18 cellular contexts compared by ENCODE assay signal in genomic region chr11:58770627-58771457, GRCh38. TPM values are rescaled to one million over a fixed set of nuclear protein-coding genes. Genes with fewer than 3 reads are reported as not detected.
DNase-seq lines count a peak whose midpoint lies in the region; FAIRE-seq and TF ChIP-seq lines count a peak whose summit lies in the region.
"Had no signal": no experiment of that assay in that cellular context is flagged by ENCODE, and none has a peak within 500 bp of the region (broad histone marks: within the 10 kb centered on the region; RNA-seq: fewer than 3 reads in every experiment).

No MANE protein-coding gene starts in this region.

- H3K4me3 Mint-ChIP-seq in Calu3 (ENCODE audit: low read depth, unreplicated experiment) (no peak overlapping the region), HFFc6 (peak overlapping the region; percentile 12)
- H3K4me3 Mint-ChIP-seq: natural killer cell, WTC11 had no signal

- no peaks in the 10 kb centered on the region for H3K36me3 ChIP-seq in keratinocyte (ENCODE audit: control insufficient read depth in 2 of 2, extremely low read depth in 1 of 2, insufficient read depth in 2 of 2, low read length in 2 of 2)
- H3K36me3 ChIP-seq: heart left ventricle, tibial artery had no signal

- H3K36me3 Mint-ChIP-seq in Calu3 (ENCODE audit: insufficient read depth, unreplicated experiment) (peaks cover 10% of the 10 kb centered on the region), HFFc6 (ENCODE audit: low read depth) (no peaks in the 10 kb centered on the region)
- H3K36me3 Mint-ChIP-seq: natural killer cell had no signal

- H3K4me3 ChIP-seq in keratinocyte (ENCODE audit: control insufficient read depth in 2 of 3, extremely low read depth in 1 of 3, insufficient read depth in 2 of 3, low read depth in 1 of 3, low read length in 3 of 3), result no peak overlapping the region
- H3K4me3 ChIP-seq: heart left ventricle, tibial artery had no signal

- dilution Hi-C loops in keratinocyte (cut with MboI; ENCODE audit: extremely low pct_ligation_motif_present, low sequenced_read_pairs), result no loop called here

- H3K27ac ChIP-seq in keratinocyte (ENCODE audit: control insufficient read depth, insufficient read depth, low read length), result peak overlapping the region; percentile 73
- H3K27ac ChIP-seq: heart left ventricle, tibial artery had no signal

- CTCF ChIA-PET in Calu3 (lab: Charles Lee) (no interaction called here), HEK293T (lab: Yijun Ruan, JAX) (no interaction called here)

- POLR2A ChIA-PET in HEK293T (lab: Yijun Ruan, JAX), result no interaction called here

- DNase-seq in Calu3 (peak; percentile 24), HFFc6 (peak; percentile 42), T1000 (lab: John Stamatoyannopoulos, UW) (peak; percentile 43), keratinocyte (ENCODE audit: low read depth, low spot score) (peak; percentile 76), GOT3 (lab: John Stamatoyannopoulos, UW) (no peak), middle frontal gyrus (ENCODE audit: extremely low spot score, low spot score) (no peak), SIG-M5 treated with dmso at 0.1 percent for 504 hours (lab: John Stamatoyannopoulos, UW; ENCODE audit: unreplicated experiment) (no peak), HEK293T (ENCODE audit: extremely low spot score) (no peak)
- DNase-seq: activated T-cell treated with anti-CD3 and anti-CD28 coated beads, Interleukin-2, amount 50 U/mL, for 1 hour; COR-L47; effector CD8-positive, alpha-beta T cell; heart left ventricle; natural killer cell; NCI-H524 treated with DMSO at 0.1 percent for 48 hours; right cardiac atrium; SIG-M5; tibial artery had no signal

- BruUV-seq in Calu3 (replicated peaks; lab: Mats Ljungman, UMichigan), result no TSS peak

- H3K79me2 ChIP-seq in keratinocyte (ENCODE audit: control insufficient read depth, insufficient read depth, low read length), result no peaks in the 10 kb centered on the region

- H3K9me3 Mint-ChIP-seq in Calu3 (ENCODE audit: low read depth, unreplicated experiment) (no peaks in the 10 kb centered on the region), HFFc6 (no peaks in the 10 kb centered on the region)
- H3K9me3 Mint-ChIP-seq: natural killer cell had no signal

- H3K27me3 Mint-ChIP-seq in Calu3 (ENCODE audit: unreplicated experiment) (peaks cover 11% of the 10 kb centered on the region), HFFc6 (ENCODE audit: insufficient read depth) (peaks cover 16% of the 10 kb centered on the region)

- TF ChIP-seq CTCF in Calu3 (IDR thresholded peaks at IDR 0.05; ENCODE audit: unreplicated experiment) (no peak), HFFc6 (IDR thresholded peaks at IDR 0.05) (no peak), keratinocyte (optimal IDR thresholded peaks at IDR 0.05 in 1 of 3, IDR thresholded peaks at IDR 0.05 in 1 of 3, conservative IDR thresholded peaks at IDR 0.05 in 1 of 3; ENCODE audit: extremely low read depth in 1 of 3, insufficient read depth in 2 of 3, low read length in 3 of 3) (no peak)

- H3K9me3 ChIP-seq in keratinocyte (ENCODE audit: control insufficient read depth, low read depth, low read length), result no peaks in the 10 kb centered on the region
- H3K9me3 ChIP-seq: heart left ventricle, tibial artery had no signal

- intact Hi-C loops in Calu3 (cut with micrococcal nuclease; ENCODE audit: unreplicated experiment), result no loop called here

- no peaks in the 10 kb centered on the region for H3K9me1 ChIP-seq in keratinocyte (ENCODE audit: control insufficient read depth, extremely low read depth, insufficient read depth, low read length)

- peak overlapping the region; percentile 52 for H3K9ac ChIP-seq in keratinocyte (ENCODE audit: control insufficient read depth, extremely low read depth, insufficient read depth, low read length)

- H3K4me2 ChIP-seq in keratinocyte (ENCODE audit: control insufficient read depth, extremely low read depth, insufficient read depth, low read depth, low read length), result peak overlapping the region; percentile 59

- H3K27ac Mint-ChIP-seq in Calu3 (ENCODE audit: unreplicated experiment), result no peak overlapping the region
- H3K27ac Mint-ChIP-seq in HFFc6, result no peak overlapping the region
- H3K27ac Mint-ChIP-seq: natural killer cell, WTC11 had no signal

- H3K27me3 ChIP-seq in keratinocyte (ENCODE audit: control insufficient read depth, extremely low read depth, insufficient read depth, low read length), result no peaks in the 10 kb centered on the region
- H3K27me3 ChIP-seq: heart left ventricle, tibial artery had no signal

- H4K20me1 ChIP-seq in keratinocyte (ENCODE audit: control insufficient read depth, extremely low read depth, insufficient read depth, low read length), result no peaks in the 10 kb centered on the region

- H3K4me1 Mint-ChIP-seq in Calu3 (ENCODE audit: low read depth, unreplicated experiment) (peaks cover 14% of the 10 kb centered on the region), HFFc6 (ENCODE audit: low read depth) (peaks cover 13% of the 10 kb centered on the region)
- H3K4me1 Mint-ChIP-seq: natural killer cell, WTC11 had no signal

- peak; percentile 94 for FAIRE-seq in keratinocyte (lab: Jason Lieb, UNC)

- H3K4me1 ChIP-seq in keratinocyte (ENCODE audit: control insufficient read depth, extremely low read depth, insufficient read depth, low read length), result peaks cover 17% of the 10 kb centered on the region
- H3K4me1 ChIP-seq: heart left ventricle, tibial artery had no signal

- peak overlapping the region; percentile 24 for H2AFZ ChIP-seq in keratinocyte (ENCODE audit: control insufficient read depth, low read length)

TF ChIP-seq in HEK293T, 16 proteins besides CTCF, POLR2A, EP300 and RAD21:
- TF ChIP-seq HDGF (IDR thresholded peaks at IDR 0.05; ENCODE audit: borderline replicate concordance) (no peak), FOXK2 (IDR thresholded peaks at IDR 0.05) (no peak), ARNT (IDR thresholded peaks at IDR 0.05) (no peak), FOXA1 (IDR thresholded peaks at IDR 0.05) (no peak), BHLHE40 (IDR thresholded peaks at IDR 0.05; ENCODE audit: borderline replicate concordance) (no peak), ELF4 (IDR thresholded peaks at IDR 0.05) (no peak), PKNOX1 (IDR thresholded peaks at IDR 0.05) (no peak), SP1 (IDR thresholded peaks at IDR 0.05) (no peak), NFRKB (IDR thresholded peaks at IDR 0.05) (no peak), LEF1 (IDR thresholded peaks at IDR 0.05; ENCODE audit: borderline replicate concordance) (no peak), SUZ12 (IDR thresholded peaks at IDR 0.05) (no peak), CTBP1 (IDR thresholded peaks at IDR 0.05; ENCODE audit: borderline replicate concordance) (no peak), TARDBP (IDR thresholded peaks at IDR 0.05) (no peak)

RNA-seq across cellular contexts. Expression of gene GLYAT, which starts 39.1 kb away (rescaled TPM):
- total RNA-seq in Calu3 (2022), result not detected in 2 replicates
- not detected for total RNA-seq in HFFc6 (2021; fragmentation: NEBNext Ultra II Directional; extraction: Animal tissue kit (Norgen Biotek cat#: 25700))
- polyA plus RNA-seq in keratinocyte, result 0.10 to 0.17 TPM in 2 of 3 replicates, not detected in the other
- not detected for polyA plus RNA-seq in keratinocyte (2011; ENCODE audit: low read depth)
- 0.06 TPM in 1 of 2 replicates, not detected in the other for polyA plus RNA-seq in keratinocyte (2011; cell fraction: cytosol; rRNA removed)
- not detected in 2 replicates for polyA plus RNA-seq in keratinocyte (2011; cell fraction: nucleus; rRNA removed)
- not detected in 2 replicates for polyA plus RNA-seq in keratinocyte (2012; ENCODE audit: low replicate concordance)
- polyA minus RNA-seq in keratinocyte, result 0.40 TPM in 1 of 3 replicates, not detected in the others
- polyA minus RNA-seq in keratinocyte (2011; cell fraction: cytosol; rRNA and poly(A)+ RNA removed), result not detected
- polyA minus RNA-seq in keratinocyte (2011; cell fraction: nucleus; rRNA and poly(A)+ RNA removed), result 0.54 TPM in 1 of 2 replicates, not detected in the other
- total RNA-seq: natural killer cell, WTC11 had no signal

Comparison
In these comparisons a context has a peak if more than half of its experiments do, and no peak if none do; other contexts are left out.
1. DNase-seq: peak in Calu3 (single experiment), HFFc6 (single experiment), T1000 (single experiment) and keratinocyte (single experiment); none in GOT3 (single experiment), middle frontal gyrus (single experiment), SIG-M5 treated with dmso at 0.1 percent for 504 hours (single experiment) and HEK293T (single experiment).